27 cellular contexts compared by ENCODE assay signal in the genomic region with DNA sequence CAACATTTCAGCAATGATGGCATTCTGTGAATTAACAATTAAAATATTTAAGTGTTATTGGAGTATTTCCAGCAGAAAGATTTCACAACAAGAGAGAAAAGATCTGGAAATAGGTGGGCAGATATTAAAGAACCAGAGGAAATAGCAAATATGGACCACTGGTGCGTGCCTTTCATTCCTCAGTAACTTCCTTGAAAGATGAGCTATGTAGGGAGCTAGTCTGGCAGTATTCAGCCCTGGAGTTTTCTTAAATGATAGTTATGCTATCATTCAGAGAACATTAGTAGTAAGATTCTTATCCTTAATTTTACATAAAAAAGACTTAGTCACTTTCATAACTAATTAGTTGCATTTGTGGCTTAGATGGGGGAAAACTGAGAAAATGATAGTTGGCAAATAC. TPM values are rescaled to one million over a fixed set of nuclear protein-coding genes. Genes with fewer than 3 reads are reported as not detected.
DNase-seq lines count a peak whose midpoint lies in the region; ATAC-seq, FAIRE-seq and TF ChIP-seq lines count a peak whose summit lies in the region.
"Had no signal": no experiment of that assay in that cellular context is flagged by ENCODE, and none has a peak within 500 bp of the region (broad histone marks: within the 10 kb centered on the region; RNA-seq: fewer than 3 reads in every experiment).

No MANE protein-coding gene starts in this region.

- no peak overlapping the region for H3K9ac ChIP-seq in mammary epithelial cell (ENCODE audit: insufficient read depth, low read length)
- peak overlapping the region; percentile 45 for H3K9ac ChIP-seq in astrocyte (ENCODE audit: low read length)

- intact Hi-C loops in MCF 10A (cut with micrococcal nuclease) (no loop called here), mammary epithelial cell (cut with micrococcal nuclease) (no loop called here), pancreas (cut with DNase I) (no loop called here)

- no peak overlapping the region for H3K4me3 ChIP-seq in mammary epithelial cell (replicated peaks in 1 of 3; ENCODE audit: insufficient read depth in 1 of 3, low read depth in 2 of 3, low read length in 3 of 3)
- no peak overlapping the region for H3K4me3 ChIP-seq in astrocyte (ENCODE audit: insufficient read depth, low read depth, low read length)
- H3K4me3 ChIP-seq in pancreas, result no peak overlapping the region
- H3K4me3 ChIP-seq: esophagus muscularis mucosa, MG63, prostate gland, SJCRH30, skin epidermis had no signal

- H3K4me1 ChIP-seq in mammary epithelial cell (ENCODE audit: insufficient read depth, low read length) (peaks cover 4% of the 10 kb centered on the region), astrocyte (ENCODE audit: insufficient read depth, low read length) (peaks cover 17% of the 10 kb centered on the region), pancreas (no peaks in the 10 kb centered on the region)
- H3K4me1 ChIP-seq: prostate gland had no signal

- TF ChIP-seq CTCF in MCF 10A (IDR thresholded peaks at IDR 0.05; ENCODE audit: unreplicated experiment) (no peak), mammary epithelial cell (conservative IDR thresholded peaks at IDR 0.05 in 1 of 2, IDR thresholded peaks at IDR 0.05 in 1 of 2; ENCODE audit: extremely low read depth in 1 of 2, insufficient read depth in 1 of 2, low read depth in 1 of 2, low read length in 2 of 2) (no peak), astrocyte (IDR thresholded peaks at IDR 0.05; ENCODE audit: insufficient read depth, low read depth, low read length) (no peak), pancreas (IDR thresholded peaks at IDR 0.05) (no peak)

- H3K36me3 Mint-ChIP-seq in MCF 10A (ENCODE audit: insufficient read depth, unreplicated experiment) (peaks cover 53% of the 10 kb centered on the region), astrocyte (ENCODE audit: low read depth, unreplicated experiment) (peaks cover 26% of the 10 kb centered on the region)
- H3K36me3 Mint-ChIP-seq: CD14-positive monocyte had no signal

- in situ Hi-C loops in mammary epithelial cell (cut with MboI; ENCODE audit: low sequenced_read_pairs in 2 of 2), result no loop called here

- no peak for ATAC-seq in pancreas
- ATAC-seq: T-helper 17 cell had no signal

- POLR2A ChIA-PET in MCF 10A (lab: Yijun Ruan, JAX), result interaction anchor here (1.0 kb wide), 2 partner anchors 12 to 40 kb away, joined by 3 to 4 read pairs; no protein-coding TSS in a partner anchor

- FAIRE-seq in astrocyte (lab: Jason Lieb, UNC), result peak; percentile 54
- no peak for FAIRE-seq in GM12891 (lab: Jason Lieb, UNC)
- FAIRE-seq in pancreas (lab: Jason Lieb, UNC), result no peak
- FAIRE-seq: G401.6 had no signal

- dilution Hi-C loops in mammary epithelial cell (cut with HindIII; ENCODE audit: low sequenced_read_pairs), result no loop called here

- H3K4me1 Mint-ChIP-seq in MCF 10A (ENCODE audit: insufficient read depth, unreplicated experiment) (peaks cover 14% of the 10 kb centered on the region), astrocyte (ENCODE audit: low read depth, unreplicated experiment) (peaks cover 31% of the 10 kb centered on the region)
- H3K4me1 Mint-ChIP-seq: CD14-positive monocyte; central memory CD8-positive, alpha-beta T cell had no signal

- H3K4me3 Mint-ChIP-seq in MCF 10A (ENCODE audit: unreplicated experiment) (no peak overlapping the region), astrocyte (ENCODE audit: unreplicated experiment) (peak overlapping the region; percentile 30)
- H3K4me3 Mint-ChIP-seq: CD14-positive monocyte; central memory CD8-positive, alpha-beta T cell; IgD-negative memory B cell; stimulated activated naive CD8-positive, alpha-beta T cell treated with anti-CD3 and anti-CD28 coated beads, Interleukin-15, Interleukin-2, amounts not matched to agents 100 ng/mL and 50 ng/mL, for 24 hours; T-helper 17 cell had no signal

- DNase-seq in MCF 10A (ENCODE audit: unreplicated experiment) (no peak), mammary epithelial cell (no peak), astrocyte (ENCODE audit: low read depth) (no peak), kidney glomerular epithelial cell (lab: John Stamatoyannopoulos, UW) (peak; percentile 31), NCI-H82 (lab: John Stamatoyannopoulos, UW) (no peak), GM12891 (ENCODE audit: insufficient read length, low spot score) (no peak), pancreas (no peak)
- no peak for DNase-seq in stimulated activated naive CD4-positive, alpha-beta T cell (lab: John Stamatoyannopoulos, UW)
- DNase-seq: activated CD4-positive, alpha-beta T cell treated with anti-CD3 and anti-CD28 coated beads, Interleukin-2, amount 50 U/mL, for 4 hours; amygdala; left cardiac atrium; midbrain; NCI-H146; NCI-H2171 treated with DMSO at 0.1 percent for 48 hours; NCI-H748 treated with DMSO at 0.1 percent for 48 hours; T-helper 17 cell; trophoblast cell had no signal

- H2AFZ ChIP-seq in mammary epithelial cell (ENCODE audit: low read depth, low read length) (no peak overlapping the region), astrocyte (ENCODE audit: low read depth, low read length) (no peak overlapping the region)

- H3K27me3 ChIP-seq in mammary epithelial cell (ENCODE audit: insufficient read depth, low read length) (no peaks in the 10 kb centered on the region), astrocyte (ENCODE audit: insufficient read depth, low read length) (no peaks in the 10 kb centered on the region), pancreas (no peaks in the 10 kb centered on the region)
- H3K27me3 ChIP-seq: esophagus muscularis mucosa, MG63, SJCRH30 had no signal

- H3K9me3 ChIP-seq in mammary epithelial cell (replicated peaks; ENCODE audit: insufficient read depth, low read length) (peaks cover 5% of the 10 kb centered on the region), astrocyte (ENCODE audit: insufficient read depth, low read depth, low read length) (no peaks in the 10 kb centered on the region), pancreas (no peaks in the 10 kb centered on the region)
- H3K9me3 ChIP-seq: esophagus muscularis mucosa, prostate gland had no signal

- H3K36me3 ChIP-seq in mammary epithelial cell (ENCODE audit: insufficient read depth, low read length) (peaks cover 10% of the 10 kb centered on the region), astrocyte (ENCODE audit: insufficient read depth, low read length) (no peaks in the 10 kb centered on the region), pancreas (no peaks in the 10 kb centered on the region)
- H3K36me3 ChIP-seq: prostate gland had no signal

- H3K27ac ChIP-seq in mammary epithelial cell (ENCODE audit: insufficient read depth, low read depth, low read length) (no peak overlapping the region), astrocyte (ENCODE audit: low read depth, low read length) (peak overlapping the region; percentile 63), pancreas (no peak overlapping the region)
- H3K27ac ChIP-seq: esophagus muscularis mucosa, prostate gland, SJCRH30 had no signal

- H3K4me2 ChIP-seq in mammary epithelial cell (ENCODE audit: insufficient read depth, low read depth, low read length), result no peak overlapping the region
- H3K4me2 ChIP-seq in astrocyte (ENCODE audit: low read length), result peak overlapping the region; percentile 39

- H3K9me3 Mint-ChIP-seq in MCF 10A (ENCODE audit: unreplicated experiment), result peaks cover 11% of the 10 kb centered on the region
- peaks cover 2% of the 10 kb centered on the region for H3K9me3 Mint-ChIP-seq in astrocyte (ENCODE audit: unreplicated experiment)

- no peak for TF ChIP-seq POLR2A in GM12891 (IDR thresholded peaks at IDR 0.05; ENCODE audit: low read depth, low read length)

- H4K20me1 ChIP-seq in mammary epithelial cell (ENCODE audit: insufficient read depth, low read length) (peaks cover 2% of the 10 kb centered on the region), astrocyte (ENCODE audit: insufficient read depth, low read length) (peaks cover 33% of the 10 kb centered on the region)

- no peaks in the 10 kb centered on the region for H3K27me3 Mint-ChIP-seq in MCF 10A (ENCODE audit: insufficient read depth, unreplicated experiment)
- no peaks in the 10 kb centered on the region for H3K27me3 Mint-ChIP-seq in astrocyte (ENCODE audit: low read depth, unreplicated experiment)
- H3K27me3 Mint-ChIP-seq: T-helper 17 cell had no signal

- CTCF ChIA-PET in MCF 10A (lab: Yijun Ruan, JAX), result interaction anchor here (0.9 to 1.2 kb wide), 3 partner anchors 9 to 26 kb away, joined by 3 to 6 read pairs (median 3); no protein-coding TSS in a partner anchor
- CTCF ChIA-PET in mammary epithelial cell (lab: Charles Lee; ENCODE audit: low non-redundant PET), result interaction anchor here (0.6 kb wide), 1 partner anchor 130 kb away, joined by 12 read pairs; no protein-coding TSS in a partner anchor

- no TSS peak for BruUV-seq in MCF 10A (replicated peaks; lab: Mats Ljungman, UMichigan)
- BruUV-seq in mammary epithelial cell (replicated peaks; lab: Mats Ljungman, UMichigan), result no TSS peak

- H3K79me2 ChIP-seq in mammary epithelial cell (ENCODE audit: insufficient read depth, low read length), result peaks cover 91% of the 10 kb centered on the region
- peaks cover 72% of the 10 kb centered on the region for H3K79me2 ChIP-seq in astrocyte (ENCODE audit: insufficient read depth, low read length)

- H3K27ac Mint-ChIP-seq in MCF 10A (ENCODE audit: low read depth, unreplicated experiment), result peak overlapping the region; percentile 70
- H3K27ac Mint-ChIP-seq in astrocyte (ENCODE audit: unreplicated experiment), result peak overlapping the region; percentile 13
- H3K27ac Mint-ChIP-seq: CD14-positive monocyte; IgD-negative memory B cell; stimulated activated naive CD8-positive, alpha-beta T cell treated with anti-CD3 and anti-CD28 coated beads, Interleukin-15, Interleukin-2, amounts not matched to agents 100 ng/mL and 50 ng/mL, for 24 hours; T-helper 17 cell had no signal

- 100% methylated on average over 1 of the region's 1 CpG for WGBS in mammary epithelial cell (ENCODE audit: low coverage, missing lambda C conversion rate)
- WGBS in pancreas, 2 donors, result 93 to 100% methylated on average over 1 of the region's 1 CpG

TF ChIP-seq in GM12891, 5 proteins besides CTCF, POLR2A, EP300 and RAD21:
- no peak for TF ChIP-seq TAF1 (IDR thresholded peaks at IDR 0.05; ENCODE audit: low read depth, low read length)
- TF ChIP-seq PAX5 (IDR thresholded peaks at IDR 0.05; ENCODE audit: insufficient read depth, low read length, severe bottlenecking), result no peak
- no peak for TF ChIP-seq POU2F2 (IDR thresholded peaks at IDR 0.05; ENCODE audit: low read depth, low read length)
- TF ChIP-seq SPI1 (IDR thresholded peaks at IDR 0.05; ENCODE audit: low read depth, low read length), result no peak
- TF ChIP-seq POLR2AphosphoS5 (IDR thresholded peaks at IDR 0.05; ENCODE audit: low read depth, low read length), result no peak

RNA-seq across cellular contexts. Expression of a gene that starts 41.5 kb away (rescaled TPM):
- 31.0 and 35.3 TPM in 2 replicates for total RNA-seq in MCF 10A (2022)
- 10 to 100 TPM; 46.6 to 51.5 TPM for total RNA-seq in mammary epithelial cell
- 28.8 TPM for polyA plus RNA-seq in mammary epithelial cell
- 44.2 TPM for polyA minus RNA-seq in mammary epithelial cell
- 45.0 and 45.2 TPM in 2 replicates for total RNA-seq in astrocyte
- polyA plus RNA-seq in GM12891 (2012; ENCODE audit: low read depth, missing spikeins), result 0.21 TPM
- 10 to 100 TPM in 4 of 6 donors, 1 to 10 TPM in 2; 9.0 to 17.6 (median 11.5) TPM for total RNA-seq in pancreas
- 10 to 100 TPM in 1 of 2 donors, 1 to 10 TPM in 1; 10.0 to 10.2 TPM for polyA plus RNA-seq in pancreas
- polyA plus RNA-seq: CD14-positive monocyte had no signal
